Comparison of ENCODE assay signal across 1 cellular context in the genomic region with DNA sequence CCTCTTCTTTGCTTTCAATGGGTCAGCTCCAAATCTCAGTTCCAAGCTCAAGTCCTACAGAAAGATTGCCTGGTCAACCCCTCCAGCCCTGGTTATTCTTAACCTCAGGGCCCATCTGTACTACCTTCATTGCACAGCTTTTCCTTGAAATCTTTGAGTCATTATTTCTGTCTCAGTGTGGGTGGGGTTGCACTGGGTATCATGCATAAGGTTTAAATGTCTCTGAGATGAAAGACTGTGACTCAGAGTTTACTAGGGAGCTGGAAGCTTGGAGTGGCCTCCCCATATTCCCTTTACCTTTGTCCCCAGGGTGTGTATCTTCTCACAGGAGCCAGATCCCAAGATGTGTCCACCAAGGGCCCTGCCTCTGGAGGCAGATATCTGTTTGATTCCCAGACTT.
TF ChIP-seq lines count a peak whose summit lies in the region.

No MANE protein-coding gene starts in this region.

TF ChIP-seq in HCT116, 20 proteins besides CTCF, POLR2A, EP300 and RAD21 (continued from another document):
- TF ChIP-seq JUND (IDR thresholded peaks at IDR 0.05) (0 out of 2 replicates have a peak, but pooled peaks have one; percentile 26), POLR2AphosphoS5 (IDR thresholded peaks at IDR 0.05; ENCODE audit: low read depth, low read length) (no peak)
